ENCODE assay signal across 8 cellular contexts in the genomic region with DNA sequence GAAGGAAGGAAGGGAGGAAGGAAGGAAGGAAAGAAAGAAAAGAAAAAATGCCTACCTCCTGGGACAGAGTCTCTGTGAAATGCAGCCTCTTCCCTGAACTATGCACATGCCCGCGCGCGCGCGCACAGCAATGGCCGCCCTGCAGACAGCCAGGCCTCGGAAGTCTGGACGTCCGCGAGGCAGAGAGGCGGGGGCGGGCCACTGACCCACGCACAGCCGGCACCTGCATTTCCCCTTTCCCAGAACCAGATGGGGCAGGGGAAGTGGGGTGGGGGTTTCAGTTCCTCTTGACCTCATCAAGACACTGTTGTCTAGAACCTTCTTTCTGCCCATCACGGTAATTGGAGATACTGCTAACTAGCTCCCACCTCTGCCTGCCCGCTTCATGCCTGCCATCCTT.
DNase-seq lines count a peak whose midpoint lies in the region; ATAC-seq and TF ChIP-seq lines count a peak whose summit lies in the region.
"Not testable (repeated sequence)": the region's sequence is repeated elsewhere in the genome, so short reads cannot be mapped to it uniquely, and the experiment has no call there.

No MANE protein-coding gene starts in this region.

- WGBS in adrenal gland, 4 donors, result 77 to 83% methylated on average over 9 to 11 of the region's 17 CpGs; no CpG with 5 or more reads in 2 of the 4 donors
- 53 to 75% methylated on average over 12 to 13 of the region's 17 CpGs; no CpG with 5 or more reads in 2 of the 4 donors for WGBS in heart left ventricle, 4 donors
- no CpG with 5 or more reads among the region's 17 CpGs for whole genome bisulfite sequencing in lower leg skin, 2 donors
- WGBS in upper lobe of left lung, 2 donors, result no CpG with 5 or more reads among the region's 17 CpGs

- intact Hi-C loops in adrenal gland (cut with DNase I); heart left ventricle (cut with DNase I); lower leg skin (cut with DNase I; ENCODE audit: low total_unique reads); posterior vena cava (cut with DNase I): not testable (repeated sequence)

- H3K4me3 ChIP-seq in adrenal gland; heart left ventricle; lower leg skin (ENCODE audit: low read depth, poor library complexity, severe bottlenecking); upper lobe of left lung: not testable (repeated sequence)

- DNase-seq in NAMALWA (ENCODE audit: low spot score) (peak; percentile 9), adrenal gland (peak in 5 of 7 donors; percentile 30 to 50 (median 33)), heart left ventricle (peak; percentile 11 to 62 (median 31)), lower leg skin (ENCODE audit: low spot score in 2 of 2) (peak; percentile 12 to 77), posterior vena cava (ENCODE audit: low spot score) (peak; percentile 83), upper lobe of left lung (peak; percentile 39 to 91)

- not testable (repeated sequence) for H3K27ac ChIP-seq in adrenal gland, heart left ventricle, upper lobe of left lung

- not testable (repeated sequence) for TF ChIP-seq CTCF in adrenal gland (IDR thresholded peaks at IDR 0.05); heart left ventricle (IDR thresholded peaks at IDR 0.05); lower leg skin (IDR thresholded peaks at IDR 0.05); upper lobe of left lung (IDR thresholded peaks at IDR 0.05)

- H3K36me3 ChIP-seq in adrenal gland (replicated peaks in 1 of 2); heart left ventricle; upper lobe of left lung: not testable (repeated sequence)

- TF ChIP-seq EP300 in upper lobe of left lung (IDR thresholded peaks at IDR 0.05), result not testable (repeated sequence)

- TF ChIP-seq POLR2A in adrenal gland (IDR thresholded peaks at IDR 0.05); heart left ventricle (IDR thresholded peaks at IDR 0.05); lower leg skin (IDR thresholded peaks at IDR 0.05); upper lobe of left lung (IDR thresholded peaks at IDR 0.05): not testable (repeated sequence)

- H3K9me3 ChIP-seq in adrenal gland (replicated peaks in 1 of 3); heart left ventricle; upper lobe of left lung: not testable (repeated sequence)

- not testable (repeated sequence) for H3K4me1 ChIP-seq in adrenal gland (replicated peaks in 1 of 2); heart left ventricle; upper lobe of left lung

- ATAC-seq in GM18498 (IDR thresholded peaks at IDR 0.05; ENCODE audit: unreplicated experiment), result peak; percentile 74
- peak; percentile 59 for ATAC-seq in HG02642 (IDR thresholded peaks at IDR 0.05; ENCODE audit: poor library complexity, unreplicated experiment)
- ATAC-seq in heart left ventricle, result peak in 2 of 4 donors; percentile 46 to 55
- peak; percentile 59 to 72 for ATAC-seq in upper lobe of left lung (ENCODE audit: low FRiP score in 2 of 2)

- not testable (repeated sequence) for H3K27me3 ChIP-seq in adrenal gland, heart left ventricle, upper lobe of left lung

Comparison
In these comparisons a context has a peak if more than half of its experiments do, and no peak if none do; other contexts are left out.
1. DNase-seq: peak in every context shown above with its lines; median percentile 83 in posterior vena cava; 65 in upper lobe of left lung; 44 in lower leg skin; 33 in adrenal gland; 31 in heart left ventricle; 9 in NAMALWA.